In genomic region chr9:75238311-75238976, GRCh38 we compare ENCODE assay signal across 9 cellular contexts.
DNase-seq lines count a peak whose midpoint lies in the region; ATAC-seq and TF ChIP-seq lines count a peak whose summit lies in the region.
"Had no signal": no experiment of that assay in that cellular context is flagged by ENCODE, and none has a peak within 500 bp of the region (broad histone marks: within the 10 kb centered on the region; RNA-seq: fewer than 3 reads in every experiment).

No MANE protein-coding gene starts in this region.

- no peak overlapping the region for H3K9ac ChIP-seq in HCT116 (ENCODE audit: low read length)

- H3K4me1 ChIP-seq in HCT116 (ENCODE audit: control insufficient read depth in 1 of 2, insufficient read depth in 2 of 2, low read length in 2 of 2) (no peaks in the 10 kb centered on the region), tibial nerve (no peaks in the 10 kb centered on the region)
- H3K4me1 ChIP-seq: SJSA1 had no signal

- peak; percentile 99 for ATAC-seq in HCT116

- no peak overlapping the region for H3K4me3 Mint-ChIP-seq in mesothelial cell of epicardium

- no peaks in the 10 kb centered on the region for H3K36me3 ChIP-seq in HCT116 (ENCODE audit: control insufficient read depth in 1 of 2, insufficient read depth in 2 of 2, low read length in 2 of 2)
- H3K36me3 ChIP-seq in tibial nerve: no peaks in the 10 kb centered on the region
- H3K36me3 ChIP-seq: SJSA1 had no signal

- H2AFZ ChIP-seq in HCT116 (ENCODE audit: low read depth, low read length, poor library complexity, severe bottlenecking): no peak overlapping the region

- DNase-seq in AG09309 (ENCODE audit: low read depth): peak; percentile 20
- peak; percentile 19 for DNase-seq in GM12864 (ENCODE audit: low read depth)
- peak; percentile 62 for DNase-seq in HCT116 (ENCODE audit: low read depth, low spot score)
- peak; percentile 54 for DNase-seq in LHCN-M2 (ENCODE audit: low read depth)
- peak in 3 of 5 experiments; percentile 9 to 78 (median 28) for DNase-seq in T-helper 2 cell
- peak; percentile 87 for DNase-seq in dermis blood vessel endothelial cell
- DNase-seq in mesothelial cell of epicardium (ENCODE audit: low spot score in 2 of 2, unreplicated experiment in 2 of 2): peak in 1 of 2 experiments; percentile 43
- peak in 1 of 2 donors; percentile 43 for DNase-seq in tibial nerve (ENCODE audit: low spot score in 2 of 2)

- TF ChIP-seq POLR2A in HCT116 (IDR thresholded peaks at IDR 0.05; ENCODE audit: borderline replicate concordance, extremely low read depth, insufficient read depth, insufficient read length): no peak
- no peak for TF ChIP-seq POLR2A in tibial nerve (IDR thresholded peaks at IDR 0.05)

- H3K27me3 Mint-ChIP-seq in mesothelial cell of epicardium (ENCODE audit: low read depth): peaks cover 2% of the 10 kb centered on the region

- no peaks in the 10 kb centered on the region for H3K27me3 ChIP-seq in HCT116 (ENCODE audit: insufficient read depth, low read length)
- H3K27me3 ChIP-seq in tibial nerve: no peaks in the 10 kb centered on the region
- H3K27me3 ChIP-seq: SJSA1 had no signal

- no peak for TF ChIP-seq EP300 in tibial nerve (IDR thresholded peaks at IDR 0.05)

- TF ChIP-seq RAD21 in HCT116 (IDR thresholded peaks at IDR 0.05; ENCODE audit: low read depth): peak; percentile 70

- no peak overlapping the region for H3K27ac Mint-ChIP-seq in mesothelial cell of epicardium

- peaks cover 14% of the 10 kb centered on the region for H3K9me3 Mint-ChIP-seq in mesothelial cell of epicardium

- no peaks in the 10 kb centered on the region for H3K79me2 ChIP-seq in HCT116 (ENCODE audit: insufficient read depth, low read length)

- no peaks in the 10 kb centered on the region; a peak in 1 of 4 replicates for H3K9me3 ChIP-seq in HCT116 (ENCODE audit: control insufficient read depth in 1 of 2, insufficient read depth in 1 of 2, low read depth in 1 of 2, low read length in 2 of 2)
- no peaks in the 10 kb centered on the region for H3K9me3 ChIP-seq in tibial nerve
- H3K9me3 ChIP-seq: SJSA1 had no signal

- intact Hi-C loops in HCT116 (cut with micrococcal nuclease): loop anchor here (1.0 to 10.0 kb wide), 3 partner anchors 37 to 464 kb away; no protein-coding TSS in a partner anchor

- H3K27ac ChIP-seq in HCT116 (ENCODE audit: low read depth, low read length) (no peak overlapping the region), tibial nerve (no peak overlapping the region)
- H3K27ac ChIP-seq: SJSA1 had no signal

- peaks cover 2% of the 10 kb centered on the region for H3K36me3 Mint-ChIP-seq in mesothelial cell of epicardium

- CTCF ChIA-PET in HCT116 (lab: Charles Lee): interaction anchor here (1.0 to 1.2 kb wide), 2 partner anchors 9 to 37 kb away, joined by 9 to 10 read pairs; no protein-coding TSS in a partner anchor

- H3K4me2 ChIP-seq in HCT116 (ENCODE audit: low read length): no peak overlapping the region

- H3K4me1 Mint-ChIP-seq in mesothelial cell of epicardium: peaks cover 8% of the 10 kb centered on the region

- POLR2A ChIA-PET in HCT116 (lab: Charles Lee): no interaction called here

- no peak overlapping the region for H3K4me3 ChIP-seq in AG09309 (ENCODE audit: control insufficient read depth, low read depth, low read length)
- H3K4me3 ChIP-seq in GM12864 (ENCODE audit: low read depth, low read length): no peak overlapping the region
- no peak overlapping the region for H3K4me3 ChIP-seq in HCT116 (replicated peaks in 1 of 2; ENCODE audit: low read depth in 1 of 2, low read length in 2 of 2)
- H3K4me3 ChIP-seq in tibial nerve: no peak overlapping the region
- H3K4me3 ChIP-seq: SJSA1 had no signal

- H4K20me1 ChIP-seq in HCT116 (ENCODE audit: insufficient read depth): no peaks in the 10 kb centered on the region

- WGBS in tibial nerve, 2 donors: 43 to 50% methylated on average over 11 of the region's 11 CpGs

- RAD21 ChIA-PET in HCT116 (lab: Charles Lee; ENCODE audit: low non-redundant PET in 1 of 2, low total read pairs in 2 of 2, uncharacterized antibody in 2 of 2, unreplicated experiment in 2 of 2): no interaction called here

- no TSS peak for BruUV-seq in HCT116 (replicated peaks; lab: Mats Ljungman, UMichigan)

- H3K9me2 ChIP-seq in HCT116 (ENCODE audit: insufficient read depth): no peaks in the 10 kb centered on the region

- TF ChIP-seq CTCF in AG09309 (IDR thresholded peaks at IDR 0.05; ENCODE audit: control insufficient read depth, insufficient read depth, low read depth, low read length, missing control alignments) (peak; percentile 57), GM12864 (IDR thresholded peaks at IDR 0.05; ENCODE audit: low read depth, low read length, missing control alignments) (peak; percentile 67), HCT116 (IDR thresholded peaks at IDR 0.05 in 2 of 3, conservative IDR thresholded peaks at IDR 0.05 in 1 of 3; ENCODE audit: borderline replicate concordance in 1 of 3, insufficient read depth in 1 of 3, low read depth in 2 of 3, low read length in 2 of 3) (peak; percentile 53 to 68 (median 66); a peak in 5 of 6 replicates), mesothelial cell of epicardium (IDR thresholded peaks at IDR 0.05; ENCODE audit: unreplicated experiment) (peak; percentile 74), tibial nerve (IDR thresholded peaks at IDR 0.05) (peak; percentile 28 to 57 (median 47))

TF ChIP-seq in HCT116, 20 proteins besides CTCF, POLR2A, EP300 and RAD21:
- TF ChIP-seq ZNF274 (IDR thresholded peaks at IDR 0.05; ENCODE audit: low read depth, low read length): no peak
